13 cellular contexts compared by ENCODE assay signal in the genomic region with DNA sequence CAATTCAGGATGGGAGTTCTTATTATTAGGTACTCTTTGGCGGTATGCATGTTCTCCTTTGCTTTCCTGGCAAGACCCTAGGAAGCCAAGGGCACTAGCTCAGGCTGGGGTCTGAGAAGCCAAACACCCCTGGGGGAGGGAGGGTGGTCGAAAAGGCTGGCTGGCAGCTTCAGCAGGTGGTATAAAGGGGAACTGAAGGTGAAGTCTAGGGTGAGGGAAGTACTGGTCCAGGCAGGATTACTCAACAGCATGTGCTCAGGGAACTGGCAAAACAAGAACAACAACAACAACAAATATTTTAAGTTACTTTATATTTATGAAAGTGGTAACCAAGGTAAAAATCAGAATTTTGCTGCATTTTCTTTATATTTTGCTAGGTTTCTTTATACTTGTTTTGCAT. TPM values are rescaled to one million over a fixed set of nuclear protein-coding genes. Genes with fewer than 3 reads are reported as not detected.
DNase-seq lines count a peak whose midpoint lies in the region; ATAC-seq and TF ChIP-seq lines count a peak whose summit lies in the region.
"Had no signal": no experiment of that assay in that cellular context is flagged by ENCODE, and none has a peak within 500 bp of the region (broad histone marks: within the 10 kb centered on the region; RNA-seq: fewer than 3 reads in every experiment).

No MANE protein-coding gene starts in this region.

- no peak overlapping the region for H3K4me2 ChIP-seq in mammary epithelial cell (ENCODE audit: insufficient read depth, low read depth, low read length)

- H3K27me3 Mint-ChIP-seq in mesothelial cell of epicardium (ENCODE audit: low read depth), result no peaks in the 10 kb centered on the region
- no peaks in the 10 kb centered on the region; the same call in 1 of the 2 replicates for H3K27me3 Mint-ChIP-seq in HFFc6 (ENCODE audit: insufficient read depth)
- H3K27me3 Mint-ChIP-seq in progenitor cell of endocrine pancreas, result no peaks in the 10 kb centered on the region

- ATAC-seq in Right ventricle myocardium superior (ENCODE audit: poor library complexity), result peak; percentile 42
- ATAC-seq in Right ventricle myocardium inferior, result no peak
- ATAC-seq: activated T-cell treated with anti-CD3 and anti-CD28 coated beads, Interleukin-2, amount 50 U/mL, for 4 hours; mucosa of descending colon had no signal

- H3K4me3 ChIP-seq in mammary epithelial cell (replicated peaks in 1 of 3; ENCODE audit: insufficient read depth in 1 of 3, low read depth in 2 of 3, low read length in 3 of 3), result no peak overlapping the region
- H3K4me3 ChIP-seq: mucosa of descending colon had no signal

- no peaks in the 10 kb centered on the region for H3K79me2 ChIP-seq in mammary epithelial cell (ENCODE audit: insufficient read depth, low read length)

- H3K9ac ChIP-seq in mammary epithelial cell (ENCODE audit: insufficient read depth, low read length), result no peak overlapping the region

- H3K27ac Mint-ChIP-seq in mesothelial cell of epicardium, result peak overlapping the region; percentile 49
- no peak overlapping the region for H3K27ac Mint-ChIP-seq in HFFc6
- H3K27ac Mint-ChIP-seq in progenitor cell of endocrine pancreas, result no peak overlapping the region

- in situ Hi-C loops in mammary epithelial cell (cut with MboI; ENCODE audit: low sequenced_read_pairs in 2 of 2), result no loop called here

- TF ChIP-seq CTCF in mammary epithelial cell (conservative IDR thresholded peaks at IDR 0.05 in 1 of 2, IDR thresholded peaks at IDR 0.05 in 1 of 2; ENCODE audit: extremely low read depth in 1 of 2, insufficient read depth in 1 of 2, low read depth in 1 of 2, low read length in 2 of 2) (no peak), mesothelial cell of epicardium (IDR thresholded peaks at IDR 0.05; ENCODE audit: unreplicated experiment) (no peak), HFFc6 (IDR thresholded peaks at IDR 0.05) (no peak), progenitor cell of endocrine pancreas (IDR thresholded peaks at IDR 0.05; ENCODE audit: unreplicated experiment) (no peak)

- peaks cover 10% of the 10 kb centered on the region for H3K4me1 ChIP-seq in mammary epithelial cell (ENCODE audit: insufficient read depth, low read length)

- peak overlapping the region; percentile 22 for H2AFZ ChIP-seq in mammary epithelial cell (ENCODE audit: low read depth, low read length)

- no peaks in the 10 kb centered on the region for H4K20me1 ChIP-seq in mammary epithelial cell (ENCODE audit: insufficient read depth, low read length)

- H3K4me3 Mint-ChIP-seq in mesothelial cell of epicardium, result no peak overlapping the region
- H3K4me3 Mint-ChIP-seq in HFFc6, result no peak overlapping the region
- no peak overlapping the region for H3K4me3 Mint-ChIP-seq in progenitor cell of endocrine pancreas (ENCODE audit: low read depth)
- H3K4me3 Mint-ChIP-seq: activated T-cell treated with anti-CD3 and anti-CD28 coated beads, Interleukin-2, amount 50 U/mL, for 4 hours had no signal

- peaks cover 27% of the 10 kb centered on the region for H3K36me3 Mint-ChIP-seq in mesothelial cell of epicardium
- H3K36me3 Mint-ChIP-seq in HFFc6 (ENCODE audit: low read depth), result no peaks in the 10 kb centered on the region
- H3K36me3 Mint-ChIP-seq in progenitor cell of endocrine pancreas (ENCODE audit: insufficient read depth), result peaks cover 9% of the 10 kb centered on the region

- no TSS peak for BruUV-seq in mammary epithelial cell (replicated peaks; lab: Mats Ljungman, UMichigan)

- H3K27ac ChIP-seq in mammary epithelial cell (ENCODE audit: insufficient read depth, low read depth, low read length), result no peak overlapping the region
- H3K27ac ChIP-seq: brain microvascular endothelial cell had no signal

- no peaks in the 10 kb centered on the region for H3K9me3 ChIP-seq in mammary epithelial cell (replicated peaks; ENCODE audit: insufficient read depth, low read length)
- H3K9me3 ChIP-seq: mucosa of descending colon had no signal

- CTCF ChIA-PET in mammary epithelial cell (lab: Charles Lee; ENCODE audit: low non-redundant PET), result no interaction called here

- intact Hi-C loops in Right ventricle myocardium superior (cut with DNase I) (no loop called here), Right ventricle myocardium inferior (cut with DNase I) (no loop called here), mammary epithelial cell (cut with micrococcal nuclease) (no loop called here)

- no peak for DNase-seq in Right ventricle myocardium superior
- no peak for DNase-seq in Right ventricle myocardium inferior (ENCODE audit: missing footprints)
- no peak for DNase-seq in mammary epithelial cell
- no peak for DNase-seq in mesothelial cell of epicardium (ENCODE audit: low spot score in 2 of 2, unreplicated experiment in 2 of 2)
- DNase-seq in HFFc6, result no peak
- DNase-seq in progenitor cell of endocrine pancreas (ENCODE audit: low spot score, unreplicated experiment), result no peak
- no peak for DNase-seq in COR-L47 (lab: John Stamatoyannopoulos, UW)
- no peak for DNase-seq in COLO668 (lab: John Stamatoyannopoulos, UW; ENCODE audit: unreplicated experiment)
- DNase-seq: activated T-cell treated with anti-CD3 and anti-CD28 coated beads, Interleukin-2, amount 50 U/mL, for 4 hours; brain microvascular endothelial cell; GDM1; mucosa of descending colon; NCI-H345 had no signal

- dilution Hi-C loops in mammary epithelial cell (cut with HindIII; ENCODE audit: low sequenced_read_pairs), result no loop called here

- H3K27me3 ChIP-seq in mammary epithelial cell (ENCODE audit: insufficient read depth, low read length), result no peaks in the 10 kb centered on the region
- H3K27me3 ChIP-seq: brain microvascular endothelial cell had no signal

- H3K36me3 ChIP-seq in mammary epithelial cell (ENCODE audit: insufficient read depth, low read length), result no peaks in the 10 kb centered on the region
- H3K36me3 ChIP-seq: brain microvascular endothelial cell had no signal

- H3K9me3 Mint-ChIP-seq in mesothelial cell of epicardium (no peaks in the 10 kb centered on the region), HFFc6 (no peaks in the 10 kb centered on the region), progenitor cell of endocrine pancreas (ENCODE audit: low read depth) (no peaks in the 10 kb centered on the region)
- H3K9me3 Mint-ChIP-seq: activated T-cell treated with anti-CD3 and anti-CD28 coated beads, Interleukin-2, amount 50 U/mL, for 4 hours had no signal

- 0% methylated on average over 1 of the region's 2 CpGs for WGBS in mammary epithelial cell (ENCODE audit: low coverage, missing lambda C conversion rate)

- H3K4me1 Mint-ChIP-seq in mesothelial cell of epicardium (peaks cover 1% of the 10 kb centered on the region), HFFc6 (ENCODE audit: low read depth) (peaks cover 19% of the 10 kb centered on the region), progenitor cell of endocrine pancreas (ENCODE audit: low read depth) (no peaks in the 10 kb centered on the region)

RNA-seq across cellular contexts. Expression of gene PCBP1, which starts 40.7 kb away (rescaled TPM):
- total RNA-seq in Right ventricle myocardium superior, result 201 TPM
- 203 TPM for total RNA-seq in Right ventricle myocardium inferior
- 100 to 1,000 TPM in 1 of 2 donors, 10 to 100 TPM in 1; 47.2 to 258 TPM for total RNA-seq in mammary epithelial cell
- polyA plus RNA-seq in mammary epithelial cell, result 128 TPM
- 119 TPM for polyA minus RNA-seq in mammary epithelial cell
- 245 to 257 TPM (median 255 TPM) in 3 replicates for total RNA-seq in mesothelial cell of epicardium
- total RNA-seq in HFFc6 (2021; fragmentation: NEBNext Ultra II Directional; extraction: Animal tissue kit (Norgen Biotek cat#: 25700)), result 100 to 1,000 TPM; 293 to 369 (median 361) TPM
- 295 and 305 TPM in 2 replicates for total RNA-seq in progenitor cell of endocrine pancreas
